ENCODE assay signal across 19 cellular contexts in genomic region chr2:236765475-236765874, GRCh38.
A peak's percentile ranks its signal among the peaks of the same experiment; 100 is the strongest.
DNase-seq lines count a peak whose midpoint lies in the region; ATAC-seq and TF ChIP-seq lines count a peak whose summit lies in the region.
"Had no signal": no experiment of that assay in that cellular context is flagged by ENCODE, and none has a peak within 500 bp of the region (broad histone marks: within the 10 kb centered on the region; RNA-seq: fewer than 3 reads in every experiment).

No MANE protein-coding gene starts in this region.

- H3K4me1 Mint-ChIP-seq in GM23338 (peaks cover 2% of the 10 kb centered on the region; the same call in 1 of the 3 replicates), progenitor cell of endocrine pancreas (ENCODE audit: low read depth) (peaks cover 7% of the 10 kb centered on the region)
- H3K4me1 Mint-ChIP-seq: CD14-positive monocyte, IgD-negative memory B cell had no signal

- no peak overlapping the region for H4K12ac ChIP-seq in trophoblast cell (ENCODE audit: low read depth, low read length)

- peaks cover 7% of the 10 kb centered on the region for H3K9me3 ChIP-seq in trophoblast cell (ENCODE audit: insufficient read depth, low read depth, low read length)
- H3K9me3 ChIP-seq: SK-N-SH had no signal

- peak overlapping the region; percentile 44 for H4K8ac ChIP-seq in trophoblast cell (ENCODE audit: low read depth, low read length)

- no peak for DNase-seq in GM23338 (ENCODE audit: low spot score)
- DNase-seq in NCI-H82 (lab: John Stamatoyannopoulos, UW) = peak; percentile 85
- peak; percentile 88 for DNase-seq in islet precursor cell
- DNase-seq in trophoblast cell = no peak
- no peak for DNase-seq in progenitor cell of endocrine pancreas (ENCODE audit: low spot score, unreplicated experiment)
- no peak for DNase-seq in kidney glomerular epithelial cell (lab: John Stamatoyannopoulos, UW)
- DNase-seq: ACHN, AML-193, DMS153, H7, Kasumi-1, NCI-H1105 treated with DMSO at 0.1 percent for 48 hours, NCI-H1694 treated with DMSO at 0.1 percent for 48 hours, Right ventricle myocardium superior, SK-N-SH had no signal

- no peaks in the 10 kb centered on the region for H3K27me3 ChIP-seq in GM23338 (ENCODE audit: insufficient read depth)
- no peaks in the 10 kb centered on the region for H3K27me3 ChIP-seq in trophoblast cell (ENCODE audit: insufficient read depth, low read length)

- H3K36me3 Mint-ChIP-seq in GM23338 (ENCODE audit: low read depth) = no peaks in the 10 kb centered on the region; the same call in 1 of the 3 replicates
- H3K36me3 Mint-ChIP-seq in progenitor cell of endocrine pancreas (ENCODE audit: insufficient read depth) = no peaks in the 10 kb centered on the region
- H3K36me3 Mint-ChIP-seq: CD14-positive monocyte, IgD-negative memory B cell had no signal

- H3K27me3 Mint-ChIP-seq in GM23338 (ENCODE audit: insufficient read depth, low read depth, poor library complexity) (peaks cover 4% of the 10 kb centered on the region), progenitor cell of endocrine pancreas (peaks cover 15% of the 10 kb centered on the region)

- no peaks in the 10 kb centered on the region for H3K9me2 ChIP-seq in GM23338 (ENCODE audit: insufficient read depth)
- H3K9me2 ChIP-seq: SK-N-SH had no signal

- H3K14ac ChIP-seq in trophoblast cell (ENCODE audit: low read length) = peak overlapping the region; percentile 46

- no peak overlapping the region for H3K18ac ChIP-seq in trophoblast cell (ENCODE audit: low read length)

- H4K91ac ChIP-seq in trophoblast cell (ENCODE audit: low read depth, low read length) = peak overlapping the region; percentile 67

- H3K9me3 Mint-ChIP-seq in GM23338 = peaks cover 7% of the 10 kb centered on the region
- H3K9me3 Mint-ChIP-seq in progenitor cell of endocrine pancreas (ENCODE audit: low read depth) = peaks cover 11% of the 10 kb centered on the region

- ATAC-seq in GM23338 (no peak), HG03175 (IDR thresholded peaks at IDR 0.05; ENCODE audit: unreplicated experiment) (no peak)
- ATAC-seq: Panc1 had no signal

- H2BK12ac ChIP-seq in trophoblast cell (ENCODE audit: low read length) = peak overlapping the region; percentile 75

- H3K36me3 ChIP-seq in GM23338 (ENCODE audit: insufficient read depth) (no peaks in the 10 kb centered on the region), trophoblast cell (ENCODE audit: control insufficient read depth in 1 of 2, insufficient read depth in 2 of 2, low read length in 2 of 2) (no peaks in the 10 kb centered on the region)

- no peak overlapping the region for H3K4me2 ChIP-seq in GM23338
- H3K4me2 ChIP-seq in trophoblast cell (ENCODE audit: low read length) = no peak overlapping the region
- H3K4me2 ChIP-seq: SK-N-SH had no signal

- peaks cover 40% of the 10 kb centered on the region for H3K79me1 ChIP-seq in trophoblast cell (ENCODE audit: low read length)

- H3K79me2 ChIP-seq in GM23338 (replicated peaks; ENCODE audit: insufficient read depth) (no peaks in the 10 kb centered on the region), trophoblast cell (ENCODE audit: control insufficient read depth, insufficient read depth, low read length, poor library complexity) (peaks cover 13% of the 10 kb centered on the region)

- H3K4me1 ChIP-seq in GM23338 (ENCODE audit: insufficient read depth) = no peaks in the 10 kb centered on the region
- H3K4me1 ChIP-seq in trophoblast cell (ENCODE audit: control insufficient read depth in 1 of 2, insufficient read depth in 2 of 2, low read length in 2 of 2) = peaks cover 27 to 34% of the 10 kb centered on the region in 2 experiments

- H3K27ac Mint-ChIP-seq in GM23338 (no peak overlapping the region), progenitor cell of endocrine pancreas (no peak overlapping the region)
- H3K27ac Mint-ChIP-seq: CD14-positive monocyte had no signal

- no CpG with 5 or more reads among the region's 3 CpGs for WGBS in trophoblast cell (ENCODE audit: extremely low coverage, insufficient coverage, insufficient read length)

- H3K23ac ChIP-seq in trophoblast cell (ENCODE audit: low read length) = no peak overlapping the region

- H3K4me3 ChIP-seq in GM23338 (no peak overlapping the region), trophoblast cell (ENCODE audit: low read depth, low read length) (no peak overlapping the region)

- H3K9ac ChIP-seq in trophoblast cell (ENCODE audit: low read length) = no peak overlapping the region
- H3K9ac ChIP-seq: SK-N-SH had no signal

- TF ChIP-seq CTCF in GM23338 (conservative IDR thresholded peaks at IDR 0.05; ENCODE audit: low read depth in 2 of 2) (no peak), progenitor cell of endocrine pancreas (IDR thresholded peaks at IDR 0.05; ENCODE audit: unreplicated experiment) (no peak)

- no peaks in the 10 kb centered on the region for H4K20me1 ChIP-seq in GM23338 (replicated peaks; ENCODE audit: insufficient read depth)

- H3K4me3 Mint-ChIP-seq in GM23338 (no peak overlapping the region), progenitor cell of endocrine pancreas (ENCODE audit: low read depth) (no peak overlapping the region)
- H3K4me3 Mint-ChIP-seq: CD14-positive monocyte had no signal

- H2AK5ac ChIP-seq in trophoblast cell (ENCODE audit: low read length) = no peak overlapping the region

- no peak overlapping the region for H2BK5ac ChIP-seq in trophoblast cell (ENCODE audit: low read depth, low read length, poor library complexity)

- H3K27ac ChIP-seq in GM23338 (ENCODE audit: low read depth) (no peak overlapping the region), trophoblast cell (ENCODE audit: low read depth, low read length) (no peak overlapping the region)

- H2BK120ac ChIP-seq in trophoblast cell (ENCODE audit: insufficient read depth, low read length, poor library complexity) = peak overlapping the region; percentile 40

- H2AFZ ChIP-seq in GM23338 (0 out of 2 replicates have a peak overlapping the region, but pooled peaks have one; percentile 63), trophoblast cell (ENCODE audit: insufficient read depth, low read length, poor library complexity) (no peak overlapping the region)

- H3K4ac ChIP-seq in trophoblast cell (ENCODE audit: low read depth, low read length) = no peak overlapping the region

- no peaks in the 10 kb centered on the region for H3F3A ChIP-seq in GM23338 (replicated peaks; ENCODE audit: low read depth)

TF ChIP-seq in GM23338, 12 proteins besides CTCF, POLR2A, EP300 and RAD21 (continues in another document):
- TF ChIP-seq NANOG (IDR thresholded peaks at IDR 0.05; ENCODE audit: borderline replicate concordance) = no peak
- no peak for TF ChIP-seq EZH2phosphoT487 (IDR thresholded peaks at IDR 0.05; ENCODE audit: unreplicated experiment)
- TF ChIP-seq ZNF114 (CRISPR knock-in tag; IDR thresholded peaks at IDR 0.05) = no peak
- no peak for TF ChIP-seq ZNF331 (CRISPR knock-in tag; IDR thresholded peaks at IDR 0.05; ENCODE audit: low read depth)

Comparison
In these comparisons a context has a peak if more than half of its experiments do, and no peak if none do; other contexts are left out.
1. DNase-seq: peak in NCI-H82 (single experiment) and islet precursor cell (single experiment); none in GM23338 (single experiment), trophoblast cell (0 of 2), progenitor cell of endocrine pancreas (single experiment) and kidney glomerular epithelial cell (single experiment).